1 cellular context compared by ENCODE assay signal in genomic region chr2:65128297-65129190, GRCh38.
A peak's percentile ranks its signal among the peaks of the same experiment; 100 is the strongest.
TF ChIP-seq lines count a peak whose summit lies in the region.

No MANE protein-coding gene starts in this region.

TF ChIP-seq in liver, 16 proteins besides CTCF, POLR2A, EP300 and RAD21 (continued from another document):
- TF ChIP-seq, protein P1, sequence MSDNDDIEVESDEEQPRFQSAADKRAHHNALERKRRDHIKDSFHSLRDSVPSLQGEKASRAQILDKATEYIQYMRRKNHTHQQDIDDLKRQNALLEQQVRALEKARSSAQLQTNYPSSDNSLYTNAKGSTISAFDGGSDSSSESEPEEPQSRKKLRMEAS (IDR thresholded peaks at IDR 0.05), result peak; percentile 37
- TF ChIP-seq RXRA (IDR thresholded peaks at IDR 0.05), result peak in 1 of 2 donors; percentile 53
- no peak for TF ChIP-seq TAF1 (conservative IDR thresholded peaks at IDR 0.05)
- TF ChIP-seq JUND (IDR thresholded peaks at IDR 0.05), result no peak
- TF ChIP-seq GABPA (IDR thresholded peaks at IDR 0.05 in 1 of 2, conservative IDR thresholded peaks at IDR 0.05 in 1 of 2), result no peak
